In genomic region chrX:103845165-103845653, GRCh38 we compare ENCODE assay signal across 8 cellular contexts. TPM values are rescaled to one million over a fixed set of nuclear protein-coding genes. Genes with fewer than 3 reads are reported as not detected.
A peak's percentile ranks its signal among the peaks of the same experiment; 100 is the strongest.
DNase-seq lines count a peak whose midpoint lies in the region; ATAC-seq and TF ChIP-seq lines count a peak whose summit lies in the region.

No MANE protein-coding gene starts in this region.

- no peak for ATAC-seq in CD8-positive, alpha-beta T cell
- peak; percentile 78 for ATAC-seq in GM18909 (IDR thresholded peaks at IDR 0.05; ENCODE audit: poor library complexity, unreplicated experiment)
- peak; percentile 81 for ATAC-seq in HG03159 (IDR thresholded peaks at IDR 0.05; ENCODE audit: unreplicated experiment)

- CTCF ChIA-PET in CD8-positive, alpha-beta T cell (lab: Charles Lee): interaction anchor here (0.7 to 2.1 kb wide), 10 partner anchors 9 to 291 kb away, joined by 3 to 29 read pairs (median 4); partner anchors contain the start of gene RAB9B

- no peaks in the 10 kb centered on the region for H3K4me1 ChIP-seq in CD8-positive, alpha-beta T cell (ENCODE audit: insufficient read depth, low read length)
- no peaks in the 10 kb centered on the region for H3K4me1 ChIP-seq in vagina

- TF ChIP-seq POLR2A in vagina (IDR thresholded peaks at IDR 0.05): no peak

- H3K27me3 ChIP-seq in CD8-positive, alpha-beta T cell (ENCODE audit: insufficient read depth, low read length): no peaks in the 10 kb centered on the region
- H3K27me3 ChIP-seq in vagina: no peaks in the 10 kb centered on the region

- no peaks in the 10 kb centered on the region for H3K36me3 ChIP-seq in CD8-positive, alpha-beta T cell (ENCODE audit: insufficient read depth, low read length)
- H3K36me3 ChIP-seq in vagina: no peaks in the 10 kb centered on the region

- POLR2A ChIA-PET in CD8-positive, alpha-beta T cell (lab: Charles Lee): no interaction called here

- H3K4me3 ChIP-seq in CD8-positive, alpha-beta T cell (ENCODE audit: low read depth, low read length): no peak overlapping the region
- H3K4me3 ChIP-seq in fibroblast of pulmonary artery (replicated peaks; ENCODE audit: low read depth, low read length) (no peak overlapping the region), vagina (no peak overlapping the region)

- H3K27ac ChIP-seq in CD8-positive, alpha-beta T cell (ENCODE audit: low read depth, low read length): no peak overlapping the region
- H3K27ac ChIP-seq in vagina: no peak overlapping the region

- no peak overlapping the region for H3K4me3 Mint-ChIP-seq in CD8-positive, alpha-beta T cell

- TF ChIP-seq CTCF in CD8-positive, alpha-beta T cell (IDR thresholded peaks at IDR 0.05): peak; percentile 52
- TF ChIP-seq CTCF in fibroblast of pulmonary artery (IDR thresholded peaks at IDR 0.05; ENCODE audit: low read length, missing control alignments) (peak; percentile 57), vagina (IDR thresholded peaks at IDR 0.05) (peak; percentile 46 to 60 (median 55))

- no peaks in the 10 kb centered on the region for H3K9me3 Mint-ChIP-seq in CD8-positive, alpha-beta T cell

- no peaks in the 10 kb centered on the region for H3K36me3 Mint-ChIP-seq in CD8-positive, alpha-beta T cell

- intact Hi-C loops in CD8-positive, alpha-beta T cell (cut with DNase I, micrococcal nuclease): loop anchor here (1.0 to 10.0 kb wide), 6 partner anchors 96 to 1080 kb away; no protein-coding TSS in a partner anchor
- intact Hi-C loops in vagina (cut with DNase I): no loop called here

- H3K9me3 ChIP-seq in CD8-positive, alpha-beta T cell (ENCODE audit: low read length): no peaks in the 10 kb centered on the region
- H3K9me3 ChIP-seq in vagina: no peaks in the 10 kb centered on the region

- no peaks in the 10 kb centered on the region for H3K4me1 Mint-ChIP-seq in CD8-positive, alpha-beta T cell (ENCODE audit: low read depth)

- peaks cover 5% of the 10 kb centered on the region for H3K27me3 Mint-ChIP-seq in CD8-positive, alpha-beta T cell (ENCODE audit: low read depth)

- no peak overlapping the region for H3K27ac Mint-ChIP-seq in CD8-positive, alpha-beta T cell

- DNase-seq in CD8-positive, alpha-beta T cell: peak in 5 of 7 experiments; percentile 20 to 61 (median 40)
- DNase-seq in NCI-H748 (lab: John Stamatoyannopoulos, UW; ENCODE audit: unreplicated experiment) (peak; percentile 33), fibroblast of pulmonary artery (ENCODE audit: low read depth) (peak; percentile 86), non-pigmented ciliary epithelial cell (ENCODE audit: low read depth) (peak; percentile 49), vagina (ENCODE audit: extremely low spot score in 2 of 2) (no peak)
- DNase-seq in activated T-cell treated with anti-CD3 and anti-CD28 coated beads, Interleukin-2, amount 50 U/mL, for 1 hour: peak; percentile 39

RNA-seq across cellular contexts. Expression of gene RAB9B, which starts 13.2 kb away (rescaled TPM):
- total RNA-seq in CD8-positive, alpha-beta T cell: under 1 TPM in 1 of 2 experiments, not detected in 1; 0.08 TPM
- 0.98 TPM for total RNA-seq in vagina

Comparison
In these comparisons a context has a peak if more than half of its experiments do, and no peak if none do; other contexts are left out.
1. DNase-seq: peak in CD8-positive, alpha-beta T cell (5 of 7), NCI-H748 (single experiment), activated T-cell treated with anti-CD3 and anti-CD28 coated beads, Interleukin-2, amount 50 U/mL, for 1 hour (single experiment), fibroblast of pulmonary artery (single experiment) and non-pigmented ciliary epithelial cell (single experiment); none in vagina (0 of 2).
2. Peak in every context shown above with its lines, with median percentiles within 50 percentile points of each other: CTCF ChIP-seq.